Comparison of ENCODE assay signal across 7 cellular contexts in the genomic region with DNA sequence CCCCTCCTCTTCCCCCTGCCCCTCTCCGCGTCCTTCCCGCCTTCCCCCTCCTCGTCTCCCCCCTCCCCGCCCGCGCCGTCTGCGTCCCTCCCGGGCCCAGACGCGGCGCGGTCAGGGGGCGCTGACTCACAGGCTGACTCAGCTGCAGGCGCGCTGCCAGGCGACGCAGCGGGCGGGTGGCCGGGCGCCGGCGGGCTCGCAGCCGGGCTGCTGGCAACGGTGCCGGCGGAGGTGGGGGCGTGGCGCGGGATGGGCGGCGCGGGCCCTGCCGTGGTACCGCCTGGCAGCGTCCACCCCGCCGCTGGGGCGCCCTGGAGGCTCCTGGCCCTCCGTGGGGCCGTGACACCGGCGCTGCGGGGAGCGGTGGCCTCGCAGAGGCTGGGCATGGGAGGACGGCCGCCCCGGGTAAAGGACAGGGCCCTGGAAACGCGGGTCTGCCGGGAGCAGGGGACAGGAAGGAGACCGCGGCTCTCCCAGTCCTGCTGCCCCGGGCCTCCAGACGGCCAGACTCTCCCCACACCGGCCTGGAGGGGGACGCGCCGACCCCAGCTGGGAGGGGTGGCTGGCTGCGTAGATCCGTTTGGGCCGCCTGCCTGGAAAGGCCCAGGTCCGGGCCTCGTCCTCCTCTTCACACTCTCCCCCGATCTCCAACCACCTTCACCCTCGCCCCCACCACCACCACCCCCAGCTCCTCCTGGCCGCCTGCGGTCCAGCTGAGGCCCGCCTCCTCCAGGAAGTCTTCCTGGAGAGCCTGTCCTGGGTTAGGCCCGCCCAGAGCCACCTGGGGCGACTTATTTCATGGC. TPM values are rescaled to one million over a fixed set of nuclear protein-coding genes. Genes with fewer than 3 reads are reported as not detected.
DNase-seq lines count a peak whose midpoint lies in the region; ATAC-seq, FAIRE-seq and TF ChIP-seq lines count a peak whose summit lies in the region.

No MANE protein-coding gene starts in this region.

- H3K9ac ChIP-seq in kidney (ENCODE audit: low read length in 2 of 2): peak overlapping the region in 1 of 2 donors; percentile 51

- peak overlapping the region; percentile 66 for H3K4me3 Mint-ChIP-seq in central memory CD8-positive, alpha-beta T cell

- DNase-seq in GM18507 (ENCODE audit: extremely low spot score, insufficient read length, low read depth) (peak; percentile 71), NCI-H2196 treated with DMSO at 0.1 percent for 48 hours (lab: John Stamatoyannopoulos, UW; ENCODE audit: unreplicated experiment) (peak; percentile 82), kidney (peak; percentile 97)
- peak; percentile 91 for DNase-seq in activated CD4-positive, CD25-positive, alpha-beta regulatory T cell treated with anti-CD3 and anti-CD28 coated beads, Interleukin-2, amount 50 U/mL, for 72 hours
- peak; percentile 75 to 86 for DNase-seq in central memory CD8-positive, alpha-beta T cell (ENCODE audit: low spot score in 2 of 2)
- DNase-seq in stimulated activated CD4-positive, alpha-beta T cell treated with anti-CD3 and anti-CD28 coated beads, Interleukin-12 subunit alpha, Interleukin-12 subunit beta, amount 100 ng/mL, for 4 hours: peak; percentile 90

- H3K9me3 ChIP-seq in kidney (ENCODE audit: control insufficient read depth in 1 of 2, low read length in 2 of 2): no peaks in the 10 kb centered on the region

- H3K9me3 Mint-ChIP-seq in central memory CD8-positive, alpha-beta T cell: no peaks in the 10 kb centered on the region

- H3K27me3 Mint-ChIP-seq in central memory CD8-positive, alpha-beta T cell: no peaks in the 10 kb centered on the region

- peaks cover 2% of the 10 kb centered on the region for H3K36me3 Mint-ChIP-seq in central memory CD8-positive, alpha-beta T cell (ENCODE audit: insufficient read depth)

- H3K27ac Mint-ChIP-seq in central memory CD8-positive, alpha-beta T cell (ENCODE audit: low read depth): peak overlapping the region; percentile 90

- H3K36me3 ChIP-seq in kidney (ENCODE audit: control insufficient read depth in 1 of 2, insufficient read depth in 2 of 2, low read length in 2 of 2): no peaks in the 10 kb centered on the region

- FAIRE-seq in GM18507 (lab: Jason Lieb, UNC): no peak
- FAIRE-seq in kidney (lab: Jason Lieb, UNC): no peak

- TF ChIP-seq CTCF in kidney (IDR thresholded peaks at IDR 0.05; ENCODE audit: borderline replicate concordance, extremely low read depth, insufficient read depth): no peak

- intact Hi-C loops in kidney (cut with DNase I): no loop called here

- peak overlapping the region; percentile 83 to 91 for H3K27ac ChIP-seq in kidney (ENCODE audit: low read depth in 2 of 2, low read length in 2 of 2)

- H3K4me3 ChIP-seq in kidney (ENCODE audit: low read length in 2 of 2): peak overlapping the region in 1 of 2 donors; percentile 48

- H3K4me1 Mint-ChIP-seq in central memory CD8-positive, alpha-beta T cell: peaks cover 9% of the 10 kb centered on the region

- peak; percentile 77 for ATAC-seq in HG03064 (IDR thresholded peaks at IDR 0.05; ENCODE audit: low read depth, unreplicated experiment)
- peak; percentile 89 for ATAC-seq in central memory CD8-positive, alpha-beta T cell (replicated peaks; ENCODE audit: extremely low read depth, poor library complexity, severe bottlenecking)

- peaks cover 7 to 8% of the 10 kb centered on the region in 2 donors for H3K4me1 ChIP-seq in kidney (ENCODE audit: control insufficient read depth in 1 of 2, insufficient read depth in 1 of 2, low read depth in 1 of 2, low read length in 2 of 2)

RNA-seq across cellular contexts. Expression of a gene that starts 10.0 kb away (rescaled TPM):
- total RNA-seq in kidney: 5.9 TPM
- 51.0 TPM for polyA plus RNA-seq in kidney (ENCODE audit: insufficient read depth, low read depth, low replicate concordance)

RNA-seq across cellular contexts. Expression of a gene that starts 20.4 kb away (rescaled TPM):
- total RNA-seq in kidney: 65.3 TPM
- 4.9 TPM for polyA plus RNA-seq in kidney (ENCODE audit: insufficient read depth, low read depth, low replicate concordance)
